In the genomic region with DNA sequence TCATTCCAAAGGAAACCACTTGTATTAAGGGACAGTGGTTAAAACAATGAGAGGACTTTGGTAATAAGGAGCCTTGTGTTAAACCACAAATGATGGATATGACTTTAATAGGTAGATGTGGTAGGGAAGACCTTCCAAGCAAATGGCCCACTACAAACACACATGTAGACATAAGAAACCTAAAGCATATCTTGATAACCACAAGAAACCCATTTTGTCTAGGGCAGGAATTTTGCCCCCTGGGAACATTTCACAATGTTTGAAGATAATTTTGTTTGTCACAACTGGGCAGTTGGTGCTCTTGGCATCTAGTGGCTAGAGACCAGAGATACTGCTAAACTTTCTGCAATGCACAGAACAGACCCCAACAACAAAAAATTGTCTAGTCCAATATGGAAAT, we compare ENCODE assay signal across 20 cellular contexts. TPM values are rescaled to one million over a fixed set of nuclear protein-coding genes. Genes with fewer than 3 reads are reported as not detected.
"Had no signal": no experiment of that assay in that cellular context is flagged by ENCODE, and none has a peak within 500 bp of the region (broad histone marks: within the 10 kb centered on the region; RNA-seq: fewer than 3 reads in every experiment).

No MANE protein-coding gene starts in this region.

- DNase-seq: dermis blood vessel endothelial cell; dorsolateral prefrontal cortex; effector CD4-positive, alpha-beta T cell; effector memory CD4-positive, alpha-beta T cell; foreskin keratinocyte; heart left ventricle; hypothalamus; immature natural killer cell; islet precursor cell; kidney; kidney glomerular epithelial cell; left colon; left ventricle myocardium inferior; lower lobe of right lung; mesenchymal stem cell; mucosa of descending colon had no signal

- H3K4me2 ChIP-seq: hepatocyte had no signal

- H3K4me3 ChIP-seq: coronary artery, dorsolateral prefrontal cortex, esophagus muscularis mucosa, gastroesophageal sphincter, heart left ventricle, hepatocyte, left ventricle myocardium inferior, lower lobe of right lung, mucosa of descending colon had no signal

- H3K4me1 ChIP-seq: esophagus muscularis mucosa, gastroesophageal sphincter, lower lobe of right lung had no signal

- H3K9me3 ChIP-seq: esophagus muscularis mucosa, gastroesophageal sphincter, heart left ventricle, left ventricle myocardium inferior, lower lobe of right lung, mucosa of descending colon had no signal

- H3K79me2 ChIP-seq: hepatocyte had no signal

- H3K36me3 ChIP-seq: esophagus muscularis mucosa, gastroesophageal sphincter, heart left ventricle, left ventricle myocardium inferior, lower lobe of right lung had no signal

- H3K27ac ChIP-seq: coronary artery, esophagus muscularis mucosa, foreskin keratinocyte, gastroesophageal sphincter, heart left ventricle, hepatocyte, left ventricle myocardium inferior, lower lobe of right lung had no signal

- H3K27me3 ChIP-seq: dorsolateral prefrontal cortex, esophagus muscularis mucosa, foreskin keratinocyte, gastroesophageal sphincter, heart left ventricle, hepatocyte had no signal

- H2AFZ ChIP-seq: hepatocyte had no signal

RNA-seq across cellular contexts. Expression of a gene that starts 25.8 kb away (rescaled TPM):
- polyA plus RNA-seq: immature natural killer cell had no signal
